1 cellular context compared by ENCODE assay signal in the genomic region with DNA sequence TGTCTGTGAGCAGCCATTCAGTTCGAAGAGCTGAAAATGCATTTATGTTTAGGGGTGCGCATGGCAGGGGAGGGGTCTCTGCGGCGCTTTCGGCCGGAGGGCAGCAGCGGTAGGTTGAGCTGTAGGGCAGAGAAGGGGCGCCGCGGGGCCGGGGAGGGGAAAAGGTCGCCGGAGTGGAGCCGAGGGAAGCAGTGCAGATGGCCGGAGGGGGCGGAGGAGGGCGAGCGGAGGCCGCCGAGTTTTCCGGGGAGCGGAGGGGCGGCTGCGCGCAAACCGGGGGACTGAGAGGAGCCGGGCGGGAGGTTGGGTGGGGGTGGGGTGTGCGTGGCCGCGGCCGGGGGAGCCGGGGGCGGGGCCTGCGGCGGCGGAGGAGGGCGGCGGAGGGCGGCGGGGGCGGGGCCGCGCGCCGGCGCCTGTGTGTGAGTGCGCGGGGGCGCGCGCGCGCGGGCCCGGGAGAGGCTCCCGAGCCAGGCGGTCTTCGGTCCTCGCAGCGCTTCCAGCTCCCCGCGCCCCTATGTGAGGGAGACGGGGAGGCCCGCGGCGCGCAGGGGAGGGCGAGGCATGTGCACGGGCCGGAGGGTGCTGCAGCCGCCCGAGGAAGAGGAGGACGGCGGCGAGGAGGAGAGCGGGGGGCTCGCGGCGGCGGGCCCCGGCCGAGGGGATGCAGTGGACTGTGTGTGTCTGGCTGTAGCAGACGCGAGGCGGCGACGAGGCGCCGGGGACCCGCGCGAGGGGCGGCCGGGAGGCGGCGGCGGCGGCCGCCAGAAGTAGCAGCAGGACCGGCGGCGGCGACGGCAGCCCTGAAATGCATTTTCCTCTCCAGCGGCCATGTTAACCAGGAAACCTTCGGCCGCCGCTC.
TF ChIP-seq lines count a peak whose summit lies in the region.

TSS of gene DYRK2 (plus strand) at position 440 of the 859 bp plus-strand sequence. CDS start at position 829, 389 bp downstream.

TF ChIP-seq in H1, 55 proteins besides CTCF, POLR2A, EP300 and RAD21:
- TF ChIP-seq SP4 (IDR thresholded peaks at IDR 0.05; ENCODE audit: low read length) (no peak), CBX5 (IDR thresholded peaks at IDR 0.05; ENCODE audit: low read depth, low read length) (no peak), MAFK (IDR thresholded peaks at IDR 0.05; ENCODE audit: low read depth, low read length) (no peak), POLR2AphosphoS5 (IDR thresholded peaks at IDR 0.05; ENCODE audit: low read depth, low read length) (peak; percentile 58), BRCA1 (IDR thresholded peaks at IDR 0.05; ENCODE audit: low read depth, low read length) (no peak), SAP30 (IDR thresholded peaks at IDR 0.05; ENCODE audit: insufficient read depth, insufficient replicate concordance, low read length) (no peak), TEAD4 (IDR thresholded peaks at IDR 0.05; ENCODE audit: low read depth, low read length) (no peak), YY1 (IDR thresholded peaks at IDR 0.05; ENCODE audit: low read depth, low read length) (peak; percentile 49; the same call in 1 of the 2 replicates), SIX5 (IDR thresholded peaks at IDR 0.05; ENCODE audit: low read depth, low read length) (no peak), TAF7 (optimal IDR thresholded peaks at IDR 0.05; ENCODE audit: borderline replicate concordance, low read depth, low read length) (peak; percentile 48), SIN3A (conservative IDR thresholded peaks at IDR 0.05 in 1 of 2, IDR thresholded peaks at IDR 0.05 in 1 of 2; ENCODE audit: low read depth in 1 of 2, low read length in 2 of 2) (no peak), POU5F1 (IDR thresholded peaks at IDR 0.05; ENCODE audit: low read depth, low read length) (no peak), JUN (IDR thresholded peaks at IDR 0.05; ENCODE audit: low read depth, low read length) (no peak), SRF (IDR thresholded peaks at IDR 0.05; ENCODE audit: low read depth, low read length) (no peak), GTF2F1 (IDR thresholded peaks at IDR 0.05; ENCODE audit: borderline replicate concordance, low read depth, low read length) (no peak), CTBP2 (IDR thresholded peaks at IDR 0.05; ENCODE audit: borderline replicate concordance, insufficient read depth, insufficient read length, low read length) (no peak), NRF1 (IDR thresholded peaks at IDR 0.05; ENCODE audit: low read depth, low read length) (no peak), PHF8 (conservative IDR thresholded peaks at IDR 0.05; ENCODE audit: low read depth, low read length) (peak; percentile 89), GABPA (IDR thresholded peaks at IDR 0.05; ENCODE audit: borderline replicate concordance, insufficient read depth, low read length) (no peak), ZNF274 (IDR thresholded peaks at IDR 0.05; ENCODE audit: borderline replicate concordance, extremely low read depth, low read length) (no peak), ASH2L (IDR thresholded peaks at IDR 0.05; ENCODE audit: low read length) (peak; percentile 37), BCL11A (IDR thresholded peaks at IDR 0.05; ENCODE audit: low read depth in 2 of 2, low read length in 2 of 2) (no peak), CEBPB (IDR thresholded peaks at IDR 0.05; ENCODE audit: low read depth, low read length) (no peak), RBBP5 (IDR thresholded peaks at IDR 0.05; ENCODE audit: borderline replicate concordance, low read depth, low read length) (peak; percentile 65; the same call in 1 of the 2 replicates), KDM5A (IDR thresholded peaks at IDR 0.05; ENCODE audit: low read length) (no peak), FOSL1 (IDR thresholded peaks at IDR 0.05; ENCODE audit: insufficient read depth, low read depth, low read length) (no peak), KDM1A (IDR thresholded peaks at IDR 0.05; ENCODE audit: borderline replicate concordance, low read length) (no peak), TAF1 (IDR thresholded peaks at IDR 0.05; ENCODE audit: low read depth, low read length) (peak; percentile 62), E2F6 (IDR thresholded peaks at IDR 0.05) (no peak), EGR1 (IDR thresholded peaks at IDR 0.05; ENCODE audit: borderline replicate concordance, low read depth, low read length) (no peak), CBX8 (IDR thresholded peaks at IDR 0.05; ENCODE audit: borderline replicate concordance, low read depth, low read length) (no peak), CREB1 (IDR thresholded peaks at IDR 0.05) (no peak), KDM4A (IDR thresholded peaks at IDR 0.05; ENCODE audit: low read depth, low read length, severe bottlenecking) (peak; percentile 56), TCF12 (IDR thresholded peaks at IDR 0.05; ENCODE audit: low read depth, low read length) (no peak), NANOG (IDR thresholded peaks at IDR 0.05; ENCODE audit: insufficient read depth, low read depth, low read length, poor library complexity, severe bottlenecking) (no peak), HDAC2 (IDR thresholded peaks at IDR 0.05; ENCODE audit: borderline replicate concordance in 1 of 2, low read depth in 2 of 2, low read length in 2 of 2) (peak in 1 of 2 experiments; percentile 3; a peak in 1 of 4 replicates), SIRT6 (IDR thresholded peaks at IDR 0.05; ENCODE audit: low read length) (no peak), SP2 (IDR thresholded peaks at IDR 0.05; ENCODE audit: low read length) (no peak), TBP (IDR thresholded peaks at IDR 0.05; ENCODE audit: low read depth, low read length) (no peak; the same call in 1 of the 2 replicates), HDAC6 (IDR thresholded peaks at IDR 0.05; ENCODE audit: low read depth, low read length) (no peak), EZH2 (IDR thresholded peaks at IDR 0.05; ENCODE audit: low read depth, low read length, severe bottlenecking) (no peak), CHD7 (IDR thresholded peaks at IDR 0.05; ENCODE audit: insufficient replicate concordance, low read length) (no peak)
- TF ChIP-seq, protein P1, sequence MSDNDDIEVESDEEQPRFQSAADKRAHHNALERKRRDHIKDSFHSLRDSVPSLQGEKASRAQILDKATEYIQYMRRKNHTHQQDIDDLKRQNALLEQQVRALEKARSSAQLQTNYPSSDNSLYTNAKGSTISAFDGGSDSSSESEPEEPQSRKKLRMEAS (IDR thresholded peaks at IDR 0.05), result peak; percentile 10; the same call in 1 of the 2 replicates
- TF ChIP-seq, protein P2, sequence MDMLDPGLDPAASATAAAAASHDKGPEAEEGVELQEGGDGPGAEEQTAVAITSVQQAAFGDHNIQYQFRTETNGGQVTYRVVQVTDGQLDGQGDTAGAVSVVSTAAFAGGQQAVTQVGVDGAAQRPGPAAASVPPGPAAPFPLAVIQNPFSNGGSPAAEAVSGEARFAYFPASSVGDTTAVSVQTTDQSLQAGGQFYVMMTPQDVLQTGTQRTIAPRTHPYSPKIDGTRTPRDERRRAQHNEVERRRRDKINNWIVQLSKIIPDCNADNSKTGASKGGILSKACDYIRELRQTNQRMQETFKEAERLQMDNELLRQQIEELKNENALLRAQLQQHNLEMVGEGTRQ (IDR thresholded peaks at IDR 0.05; ENCODE audit: low read length), result no peak
- TF ChIP-seq, protein P3, sequence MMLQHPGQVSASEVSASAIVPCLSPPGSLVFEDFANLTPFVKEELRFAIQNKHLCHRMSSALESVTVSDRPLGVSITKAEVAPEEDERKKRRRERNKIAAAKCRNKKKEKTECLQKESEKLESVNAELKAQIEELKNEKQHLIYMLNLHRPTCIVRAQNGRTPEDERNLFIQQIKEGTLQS (IDR thresholded peaks at IDR 0.05; ENCODE audit: insufficient read depth, low read depth, low read length), result no peak
- TF ChIP-seq, protein P4, sequence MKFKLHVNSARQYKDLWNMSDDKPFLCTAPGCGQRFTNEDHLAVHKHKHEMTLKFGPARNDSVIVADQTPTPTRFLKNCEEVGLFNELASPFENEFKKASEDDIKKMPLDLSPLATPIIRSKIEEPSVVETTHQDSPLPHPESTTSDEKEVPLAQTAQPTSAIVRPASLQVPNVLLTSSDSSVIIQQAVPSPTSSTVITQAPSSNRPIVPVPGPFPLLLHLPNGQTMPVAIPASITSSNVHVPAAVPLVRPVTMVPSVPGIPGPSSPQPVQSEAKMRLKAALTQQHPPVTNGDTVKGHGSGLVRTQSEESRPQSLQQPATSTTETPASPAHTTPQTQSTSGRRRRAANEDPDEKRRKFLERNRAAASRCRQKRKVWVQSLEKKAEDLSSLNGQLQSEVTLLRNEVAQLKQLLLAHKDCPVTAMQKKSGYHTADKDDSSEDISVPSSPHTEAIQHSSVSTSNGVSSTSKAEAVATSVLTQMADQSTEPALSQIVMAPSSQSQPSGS (IDR thresholded peaks at IDR 0.05; ENCODE audit: low read length), result no peak
